ENCODE assay signal across 18 cellular contexts in the genomic region with DNA sequence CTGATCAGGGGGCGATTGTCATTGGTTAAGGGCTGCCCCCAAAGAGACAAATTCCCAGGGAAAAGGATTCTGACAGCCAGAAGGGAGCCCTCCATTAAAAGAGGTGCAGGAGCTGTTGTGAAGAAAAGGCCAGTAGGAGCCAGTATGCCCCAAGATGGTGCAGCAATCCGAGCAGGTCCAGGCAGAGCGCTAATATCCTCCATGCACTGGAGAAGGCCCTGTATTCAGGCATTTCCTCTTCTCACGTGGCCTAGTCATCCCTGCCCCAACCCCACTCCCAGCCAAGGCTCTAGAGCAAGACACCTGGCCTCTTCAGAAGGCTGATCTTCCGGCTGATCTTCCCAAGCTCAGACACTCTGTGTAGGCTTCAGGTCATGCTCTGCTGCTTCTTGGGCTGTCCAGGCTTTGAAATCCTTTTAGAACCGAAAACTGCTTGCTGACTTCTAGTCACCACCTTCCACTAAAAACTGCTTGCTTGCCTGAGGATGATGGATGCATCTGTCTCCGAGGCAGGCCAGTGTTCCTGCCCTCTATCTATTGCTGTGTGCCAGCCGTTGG.
"Had no signal": no experiment of that assay in that cellular context is flagged by ENCODE, and none has a peak within 500 bp of the region (broad histone marks: within the 10 kb centered on the region; RNA-seq: fewer than 3 reads in every experiment).

No MANE protein-coding gene starts in this region.

- H3K27ac ChIP-seq: lower lobe of right lung, tibial nerve, WERI-Rb-1 had no signal

- H3K9me3 Mint-ChIP-seq: effector memory CD8-positive, alpha-beta T cell had no signal

- H3K36me3 Mint-ChIP-seq: immature natural killer cell; stimulated activated memory B cell treated with anti-CD40 and anti-IgM and Interleukin-4, amounts not matched to agents 10 μg/mL and 1 μg/mL and 100 μg/mL, for 72 hours had no signal

- H3K4me1 Mint-ChIP-seq: stimulated activated memory B cell treated with anti-CD40 and anti-IgM and Interleukin-4, amounts not matched to agents 10 μg/mL and 1 μg/mL and 100 μg/mL, for 72 hours had no signal

- DNase-seq: activated CD8-positive, alpha-beta memory T cell treated with anti-CD3 and anti-CD28 coated beads, Interleukin-2, amount 50 U/mL, for 48 hours; central memory CD4-positive, alpha-beta T cell; effector memory CD8-positive, alpha-beta T cell; glutamatergic neuron; left cardiac atrium; lower lobe of right lung; nucleus accumbens; right cardiac atrium; T1000; WERI-Rb-1 had no signal

- ATAC-seq: effector memory CD8-positive, alpha-beta T cell; left cardiac atrium; right cardiac atrium; stimulated activated memory B cell treated with anti-CD40 and anti-IgM and Interleukin-4, amounts not matched to agents 10 μg/mL and 1 μg/mL and 100 μg/mL, for 72 hours had no signal

- H3K27me3 ChIP-seq: tibial nerve had no signal

- H3K4me3 ChIP-seq: lower lobe of right lung, smooth muscle cell, tibial nerve had no signal

- H3K36me3 ChIP-seq: lower lobe of right lung, tibial nerve, WERI-Rb-1 had no signal

- H3K4me3 Mint-ChIP-seq: activated CD8-positive, alpha-beta T cell treated with anti-CD3 and anti-CD28 coated beads for 36 hours; activated naive CD4-positive, alpha-beta T cell treated with anti-CD3 and anti-CD28 coated beads for 36 hours; dendritic cell treated with granulocyte-macrophage colony-stimulating factor and Interleukin-4, amounts not matched to agents 40 ng/mL and 50 ng/mL, for 4 days; effector memory CD8-positive, alpha-beta T cell; immature natural killer cell; stimulated activated memory B cell treated with anti-CD40 and anti-IgM and Interleukin-4, amounts not matched to agents 10 μg/mL and 1 μg/mL and 100 μg/mL, for 72 hours had no signal

- H3K4me2 ChIP-seq: smooth muscle cell had no signal

- H3K4me1 ChIP-seq: lower lobe of right lung, tibial nerve had no signal

- H3K27ac Mint-ChIP-seq: activated CD8-positive, alpha-beta T cell treated with anti-CD3 and anti-CD28 coated beads for 36 hours; activated naive CD4-positive, alpha-beta T cell treated with anti-CD3 and anti-CD28 coated beads for 36 hours; dendritic cell treated with granulocyte-macrophage colony-stimulating factor and Interleukin-4, amounts not matched to agents 40 ng/mL and 50 ng/mL, for 4 days; effector memory CD8-positive, alpha-beta T cell; immature natural killer cell; progenitor cell of endocrine pancreas; stimulated activated memory B cell treated with anti-CD40 and anti-IgM and Interleukin-4, amounts not matched to agents 10 μg/mL and 1 μg/mL and 100 μg/mL, for 72 hours had no signal
